Comparison of ENCODE assay signal across 1 cellular context in the genomic region with DNA sequence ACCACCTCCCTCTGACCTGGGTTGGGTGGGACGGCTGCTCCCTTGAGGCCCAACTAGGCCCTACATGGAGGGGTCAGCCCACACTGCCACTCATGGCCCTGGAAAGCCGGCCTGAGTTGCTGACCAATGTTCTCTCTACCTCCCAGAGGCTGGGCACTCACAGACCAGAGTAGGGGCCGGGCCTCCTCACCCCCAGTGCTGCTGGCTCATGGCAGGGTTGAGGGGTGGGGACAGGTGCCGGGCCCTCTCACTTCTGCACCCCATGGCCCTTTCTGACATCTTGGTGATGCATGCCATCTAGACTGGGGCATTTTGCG.
TF ChIP-seq lines count a peak whose summit lies in the region.

No MANE protein-coding gene starts in this region.

TF ChIP-seq in GM12878, 131 proteins besides CTCF, POLR2A, EP300 and RAD21:
- TF ChIP-seq ZSCAN29 (IDR thresholded peaks at IDR 0.05) (no peak), RB1 (IDR thresholded peaks at IDR 0.05; ENCODE audit: borderline replicate concordance) (no peak), SPI1 (IDR thresholded peaks at IDR 0.05; ENCODE audit: borderline replicate concordance, insufficient read depth, low read depth, low read length) (no peak), FOXK2 (IDR thresholded peaks at IDR 0.05) (no peak), SIN3A (IDR thresholded peaks at IDR 0.05; ENCODE audit: low read depth, low read length) (no peak), YBX1 (IDR thresholded peaks at IDR 0.05) (no peak), HDAC6 (IDR thresholded peaks at IDR 0.05; ENCODE audit: unreplicated experiment) (no peak), ETV6 (conservative IDR thresholded peaks at IDR 0.05 in 1 of 2, IDR thresholded peaks at IDR 0.05 in 1 of 2; ENCODE audit: borderline replicate concordance in 1 of 2, low read depth in 1 of 2) (no peak), NBN (IDR thresholded peaks at IDR 0.05) (no peak), PAX8 (IDR thresholded peaks at IDR 0.05) (no peak), SMARCA5 (IDR thresholded peaks at IDR 0.05) (no peak)
- TF ChIP-seq, protein P1, sequence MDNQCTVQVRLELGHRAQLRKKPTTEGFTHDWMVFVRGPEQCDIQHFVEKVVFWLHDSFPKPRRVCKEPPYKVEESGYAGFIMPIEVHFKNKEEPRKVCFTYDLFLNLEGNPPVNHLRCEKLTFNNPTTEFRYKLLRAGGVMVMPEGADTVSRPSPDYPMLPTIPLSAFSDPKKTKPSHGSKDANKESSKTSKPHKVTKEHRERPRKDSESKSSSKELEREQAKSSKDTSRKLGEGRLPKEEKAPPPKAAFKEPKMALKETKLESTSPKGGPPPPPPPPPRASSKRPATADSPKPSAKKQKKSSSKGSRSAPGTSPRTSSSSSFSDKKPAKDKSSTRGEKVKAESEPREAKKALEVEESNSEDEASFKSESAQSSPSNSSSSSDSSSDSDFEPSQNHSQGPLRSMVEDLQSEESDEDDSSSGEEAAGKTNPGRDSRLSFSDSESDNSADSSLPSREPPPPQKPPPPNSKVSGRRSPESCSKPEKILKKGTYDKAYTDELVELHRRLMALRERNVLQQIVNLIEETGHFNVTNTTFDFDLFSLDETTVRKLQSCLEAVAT (IDR thresholded peaks at IDR 0.05) = no peak
- TF ChIP-seq, protein P2, sequence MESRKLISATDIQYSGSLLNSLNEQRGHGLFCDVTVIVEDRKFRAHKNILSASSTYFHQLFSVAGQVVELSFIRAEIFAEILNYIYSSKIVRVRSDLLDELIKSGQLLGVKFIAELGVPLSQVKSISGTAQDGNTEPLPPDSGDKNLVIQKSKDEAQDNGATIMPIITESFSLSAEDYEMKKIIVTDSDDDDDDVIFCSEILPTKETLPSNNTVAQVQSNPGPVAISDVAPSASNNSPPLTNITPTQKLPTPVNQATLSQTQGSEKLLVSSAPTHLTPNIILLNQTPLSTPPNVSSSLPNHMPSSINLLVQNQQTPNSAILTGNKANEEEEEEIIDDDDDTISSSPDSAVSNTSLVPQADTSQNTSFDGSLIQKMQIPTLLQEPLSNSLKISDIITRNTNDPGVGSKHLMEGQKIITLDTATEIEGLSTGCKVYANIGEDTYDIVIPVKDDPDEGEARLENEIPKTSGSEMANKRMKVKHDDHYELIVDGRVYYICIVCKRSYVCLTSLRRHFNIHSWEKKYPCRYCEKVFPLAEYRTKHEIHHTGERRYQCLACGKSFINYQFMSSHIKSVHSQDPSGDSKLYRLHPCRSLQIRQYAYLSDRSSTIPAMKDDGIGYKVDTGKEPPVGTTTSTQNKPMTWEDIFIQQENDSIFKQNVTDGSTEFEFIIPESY (IDR thresholded peaks at IDR 0.05) = no peak
